Comparison of ENCODE assay signal across 8 cellular contexts in genomic region chr6:119129148-119129967, GRCh38. TPM values are rescaled to one million over a fixed set of nuclear protein-coding genes. Genes with fewer than 3 reads are reported as not detected.
DNase-seq lines count a peak whose midpoint lies in the region; ATAC-seq and TF ChIP-seq lines count a peak whose summit lies in the region.

No MANE protein-coding gene starts in this region.

- 18 to 23% methylated on average over 4 of the region's 4 CpGs for WGBS in heart right ventricle, 2 donors

- H3K27me3 Mint-ChIP-seq in Calu3 (ENCODE audit: unreplicated experiment): no peaks in the 10 kb centered on the region
- peaks cover 9% of the 10 kb centered on the region for H3K27me3 Mint-ChIP-seq in activated T-helper 1 cell treated with anti-CD3 and anti-CD28 coated beads, Interleukin-12 subunit alpha, Interleukin-12 subunit beta, Interleukin-2, Interleukin-4 antibody, amounts not matched to agents 30 ng/mL and 10 ng/mL and 1 ng/mL, durations not matched to agents 14 hours and 24 hours and 36 hours (ENCODE audit: insufficient read depth)

- no TSS peak for BruUV-seq in Calu3 (replicated peaks; lab: Mats Ljungman, UMichigan)

- TF ChIP-seq CTCF in Calu3 (IDR thresholded peaks at IDR 0.05; ENCODE audit: unreplicated experiment): peak; percentile 54
- TF ChIP-seq CTCF in heart right ventricle (IDR thresholded peaks at IDR 0.05): peak; percentile 78 to 89 (median 82)

- intact Hi-C loops in Calu3 (cut with micrococcal nuclease; ENCODE audit: unreplicated experiment): loop anchor here (1.0 kb wide), 1 partner anchor 19 kb away; no protein-coding TSS in a partner anchor
- intact Hi-C loops in activated T-helper 1 cell treated with anti-CD3 and anti-CD28 coated beads, Interleukin-12 subunit alpha, Interleukin-12 subunit beta, Interleukin-2, Interleukin-4 antibody, amounts not matched to agents 30 ng/mL and 10 ng/mL and 1 ng/mL, durations not matched to agents 14 hours and 24 hours and 36 hours (cut with micrococcal nuclease): loop anchor here (1.0 to 5.0 kb wide), 6 partner anchors 18 to 219 kb away; no protein-coding TSS in a partner anchor
- intact Hi-C loops in heart right ventricle (cut with DNase I): loop anchor here in 1 of 10 donors (10.0 kb wide), 1 partner anchor 525 kb away; no protein-coding TSS in a partner anchor

- CTCF ChIA-PET in Calu3 (lab: Charles Lee): interaction anchor here (0.7 to 1.6 kb wide), 6 partner anchors 18 to 599 kb away, joined by 3 to 7 read pairs (median 4); no protein-coding TSS in a partner anchor

- no peaks in the 10 kb centered on the region for H3K36me3 ChIP-seq in heart right ventricle

- H3K27ac Mint-ChIP-seq in Calu3 (ENCODE audit: unreplicated experiment): peak overlapping the region; percentile 34
- peak overlapping the region; percentile 82 for H3K27ac Mint-ChIP-seq in activated T-helper 1 cell treated with anti-CD3 and anti-CD28 coated beads, Interleukin-12 subunit alpha, Interleukin-12 subunit beta, Interleukin-2, Interleukin-4 antibody, amounts not matched to agents 30 ng/mL and 10 ng/mL and 1 ng/mL, durations not matched to agents 14 hours and 24 hours and 36 hours

- H3K36me3 Mint-ChIP-seq in Calu3 (ENCODE audit: insufficient read depth, unreplicated experiment): peaks cover 12% of the 10 kb centered on the region
- H3K36me3 Mint-ChIP-seq in activated T-helper 1 cell treated with anti-CD3 and anti-CD28 coated beads, Interleukin-12 subunit alpha, Interleukin-12 subunit beta, Interleukin-2, Interleukin-4 antibody, amounts not matched to agents 30 ng/mL and 10 ng/mL and 1 ng/mL, durations not matched to agents 14 hours and 24 hours and 36 hours (ENCODE audit: low read depth): no peaks in the 10 kb centered on the region

- peaks cover 0 to 4% (median 0%) of the 10 kb centered on the region in 11 donors for H3K9me3 ChIP-seq in heart right ventricle

- ATAC-seq in GM19025 (IDR thresholded peaks at IDR 0.05; ENCODE audit: low read depth, unreplicated experiment): peak; percentile 81
- ATAC-seq in HG03108 (IDR thresholded peaks at IDR 0.05; ENCODE audit: unreplicated experiment): peak; percentile 81
- peak in 5 of 8 donors; percentile 46 to 75 (median 62) for ATAC-seq in heart right ventricle

- H3K9me3 Mint-ChIP-seq in Calu3 (ENCODE audit: low read depth, unreplicated experiment): no peaks in the 10 kb centered on the region
- H3K9me3 Mint-ChIP-seq in activated T-helper 1 cell treated with anti-CD3 and anti-CD28 coated beads, Interleukin-12 subunit alpha, Interleukin-12 subunit beta, Interleukin-2, Interleukin-4 antibody, amounts not matched to agents 30 ng/mL and 10 ng/mL and 1 ng/mL, durations not matched to agents 14 hours and 24 hours and 36 hours: no peaks in the 10 kb centered on the region

- no peak overlapping the region for H3K27ac ChIP-seq in heart right ventricle

- H3K4me3 ChIP-seq in heart right ventricle: no peak overlapping the region

- DNase-seq in Calu3: peak; percentile 46
- DNase-seq in NCI-H2227 treated with DMSO at 0.1 percent for 48 hours (lab: John Stamatoyannopoulos, UW): peak; percentile 4
- no peak for DNase-seq in activated T-helper 1 cell treated with anti-CD3 and anti-CD28 coated beads, Interleukin-12 subunit alpha, Interleukin-12 subunit beta, Interleukin-2, Interleukin-4 antibody, amounts not matched to agents 30 ng/mL and 10 ng/mL and 1 ng/mL, durations not matched to agents 14 hours and 24 hours and 36 hours (ENCODE audit: low spot score)
- peak in 1 of 2 donors; percentile 30 for DNase-seq in heart right ventricle
- DNase-seq in renal cortical epithelial cell (ENCODE audit: low read depth): peak; percentile 76
- DNase-seq in D341Med (ENCODE audit: low spot score): no peak

- no peaks in the 10 kb centered on the region for H3K27me3 ChIP-seq in heart right ventricle

- H3K4me1 Mint-ChIP-seq in Calu3 (ENCODE audit: low read depth, unreplicated experiment): peaks cover 30% of the 10 kb centered on the region
- peaks cover 12% of the 10 kb centered on the region for H3K4me1 Mint-ChIP-seq in activated T-helper 1 cell treated with anti-CD3 and anti-CD28 coated beads, Interleukin-12 subunit alpha, Interleukin-12 subunit beta, Interleukin-2, Interleukin-4 antibody, amounts not matched to agents 30 ng/mL and 10 ng/mL and 1 ng/mL, durations not matched to agents 14 hours and 24 hours and 36 hours (ENCODE audit: low read depth)

- peaks cover 0 to 19% (median 5%) of the 10 kb centered on the region in 9 donors for H3K4me1 ChIP-seq in heart right ventricle

- H3K4me3 Mint-ChIP-seq in Calu3 (ENCODE audit: low read depth, unreplicated experiment): no peak overlapping the region
- no peak overlapping the region for H3K4me3 Mint-ChIP-seq in activated T-helper 1 cell treated with anti-CD3 and anti-CD28 coated beads, Interleukin-12 subunit alpha, Interleukin-12 subunit beta, Interleukin-2, Interleukin-4 antibody, amounts not matched to agents 30 ng/mL and 10 ng/mL and 1 ng/mL, durations not matched to agents 14 hours and 24 hours and 36 hours

RNA-seq across cellular contexts. Expression of gene FAM184A, which starts 50.9 kb away (rescaled TPM):
- total RNA-seq in Calu3 (2022): 8.2 and 8.6 TPM in 2 replicates
- total RNA-seq in activated T-helper 1 cell treated with anti-CD3 and anti-CD28 coated beads, Interleukin-12 subunit alpha, Interleukin-12 subunit beta, Interleukin-2, Interleukin-4 antibody, amounts not matched to agents 30 ng/mL and 10 ng/mL and 1 ng/mL, durations not matched to agents 14 hours and 24 hours and 36 hours: 9.0 and 9.4 TPM in 2 replicates
- total RNA-seq in heart right ventricle: 1 to 10 TPM in 1 of 10 donors, under 1 TPM in 9; 0.16 to 1.6 (median 0.42) TPM
- 1 to 10 TPM in 1 of 2 donors, under 1 TPM in 1; 0.22 to 3.0 TPM for polyA plus RNA-seq in heart right ventricle
- total RNA-seq in renal cortical epithelial cell: 0.99 and 2.1 TPM in 2 replicates

Comparison
In these comparisons a context has a peak if more than half of its experiments do, and no peak if none do; other contexts are left out.
1. DNase-seq: peak in Calu3 (single experiment), NCI-H2227 treated with DMSO at 0.1 percent for 48 hours (single experiment) and renal cortical epithelial cell (single experiment); none in activated T-helper 1 cell treated with anti-CD3 and anti-CD28 coated beads, Interleukin-12 subunit alpha, Interleukin-12 subunit beta, Interleukin-2, Interleukin-4 antibody, amounts not matched to agents 30 ng/mL and 10 ng/mL and 1 ng/mL, durations not matched to agents 14 hours and 24 hours and 36 hours (single experiment) and D341Med (single experiment).
2. Peak in every context shown above with its lines, with median percentiles within 50 percentile points of each other: ATAC-seq.